In genomic region chrX:139200793-139201192, GRCh38 we compare ENCODE assay signal across 25 cellular contexts.
DNase-seq lines count a peak whose midpoint lies in the region; TF ChIP-seq lines count a peak whose summit lies in the region.
"Had no signal": no experiment of that assay in that cellular context is flagged by ENCODE, and none has a peak within 500 bp of the region (broad histone marks: within the 10 kb centered on the region; RNA-seq: fewer than 3 reads in every experiment).

No MANE protein-coding gene starts in this region.

- no peak overlapping the region for H3K4ac ChIP-seq in mesenchymal stem cell (ENCODE audit: low read depth in 1 of 2, low read length in 2 of 2)

- DNase-seq in GF-D8 (lab: John Stamatoyannopoulos, UW) (peak; percentile 38), NCI-H748 (lab: John Stamatoyannopoulos, UW; ENCODE audit: unreplicated experiment) (peak; percentile 59), epithelial cell of esophagus (ENCODE audit: low read depth) (peak; percentile 28), neural progenitor cell (ENCODE audit: low spot score) (no peak), mesenchymal stem cell (no peak)
- DNase-seq in activated T-cell treated with anti-CD3 and anti-CD28 coated beads, Interleukin-2, amount 50 U/mL, for 48 hours, result no peak
- DNase-seq in effector CD4-positive, alpha-beta T cell, result no peak
- no peak for DNase-seq in activated CD8-positive, alpha-beta memory T cell treated with anti-CD3 and anti-CD28 coated beads, Interleukin-2, amount 50 U/mL, for 48 hours
- DNase-seq: activated CD4-positive, CD25-positive, alpha-beta regulatory T cell treated with anti-CD3 and anti-CD28 coated beads, Interleukin-2, amount 50 U/mL, for 72 hours; activated CD8-positive, alpha-beta memory T cell treated with anti-CD3 and anti-CD28 coated beads for 24 hours; activated naive CD8-positive, alpha-beta T cell treated with anti-CD3 and anti-CD28 coated beads, Interleukin-2, amount 10 ng/mL, durations not matched to agents 7 days and 5 days; Calu3; dermis blood vessel endothelial cell; erythroblast; GDM1; heart left ventricle; lower lobe of right lung; naive B cell; NCI-H2029; NCI-H510A; stimulated activated CD8-positive, alpha-beta memory T cell treated with anti-CD3 and anti-CD28 coated beads, Interleukin-4, amount 100 ng/mL, for 48 hours; substantia nigra; T1000 had no signal

- no peak overlapping the region for H2BK15ac ChIP-seq in mesenchymal stem cell (ENCODE audit: low read depth, poor library complexity, severe bottlenecking)

- H3K9me3 Mint-ChIP-seq in neural progenitor cell, result no peaks in the 10 kb centered on the region
- H3K9me3 Mint-ChIP-seq: activated naive CD8-positive, alpha-beta T cell treated with anti-CD3 and anti-CD28 coated beads, Interleukin-2, amount 10 ng/mL, durations not matched to agents 7 days and 5 days had no signal

- H3K36me3 ChIP-seq in neural progenitor cell (no peaks in the 10 kb centered on the region), mesenchymal stem cell (ENCODE audit: control insufficient read depth in 1 of 2, insufficient read depth in 2 of 2, low read depth in 1 of 2, low read length in 2 of 2) (no peaks in the 10 kb centered on the region)
- H3K36me3 ChIP-seq: cardiac muscle cell, heart left ventricle, lower lobe of right lung had no signal

- TF ChIP-seq CTCF in epithelial cell of esophagus (IDR thresholded peaks at IDR 0.05; ENCODE audit: insufficient read depth, low read depth, low read length, missing control alignments), result no peak
- no peak for TF ChIP-seq CTCF in neural progenitor cell (IDR thresholded peaks at IDR 0.05)

- H2AK5ac ChIP-seq in mesenchymal stem cell (ENCODE audit: low read length, severe bottlenecking), result no peak overlapping the region

- H3K4me3 ChIP-seq in epithelial cell of esophagus (ENCODE audit: low read length), result no peak overlapping the region
- no peak overlapping the region for H3K4me3 ChIP-seq in neural progenitor cell
- no peak overlapping the region for H3K4me3 ChIP-seq in mesenchymal stem cell (ENCODE audit: insufficient read depth in 1 of 2, low read depth in 1 of 2, low read length in 2 of 2)
- H3K4me3 ChIP-seq: cardiac muscle cell, heart left ventricle, lower lobe of right lung, SK-N-MC had no signal

- no peak overlapping the region for H2BK12ac ChIP-seq in mesenchymal stem cell (ENCODE audit: low read length in 2 of 2)

- H2BK5ac ChIP-seq in mesenchymal stem cell (ENCODE audit: low read depth, low read length, poor library complexity, severe bottlenecking), result no peak overlapping the region

- H3K36me3 Mint-ChIP-seq in neural progenitor cell, result peaks cover 15% of the 10 kb centered on the region
- H3K36me3 Mint-ChIP-seq: activated naive CD8-positive, alpha-beta T cell treated with anti-CD3 and anti-CD28 coated beads, Interleukin-2, amount 10 ng/mL, durations not matched to agents 7 days and 5 days had no signal

- H3K27me3 ChIP-seq in neural progenitor cell (peaks cover 83% of the 10 kb centered on the region), mesenchymal stem cell (ENCODE audit: control insufficient read depth in 1 of 2, insufficient read depth in 1 of 2, low read length in 2 of 2) (peaks cover 0 to 20% of the 10 kb centered on the region in 2 experiments)

- no peak overlapping the region for H3K14ac ChIP-seq in mesenchymal stem cell (ENCODE audit: low read length in 2 of 2)

- H2BK120ac ChIP-seq in mesenchymal stem cell (ENCODE audit: low read depth, low read length), result no peak overlapping the region

- H3K23ac ChIP-seq in mesenchymal stem cell (ENCODE audit: low read length in 2 of 2), result no peak overlapping the region

- H3K4me1 Mint-ChIP-seq in neural progenitor cell, result peaks cover 30% of the 10 kb centered on the region
- H3K4me1 Mint-ChIP-seq: activated naive CD8-positive, alpha-beta T cell treated with anti-CD3 and anti-CD28 coated beads, Interleukin-2, amount 10 ng/mL, durations not matched to agents 7 days and 5 days had no signal

- H3K4me3 Mint-ChIP-seq in neural progenitor cell, result peak overlapping the region; percentile 4
- H3K4me3 Mint-ChIP-seq: activated naive CD8-positive, alpha-beta T cell treated with anti-CD3 and anti-CD28 coated beads, Interleukin-2, amount 10 ng/mL, durations not matched to agents 7 days and 5 days; naive B cell had no signal

- H3K9ac ChIP-seq in neural progenitor cell (no peak overlapping the region), mesenchymal stem cell (ENCODE audit: low read length) (no peak overlapping the region)

- WGBS in mesenchymal stem cell, result 78% methylated on average over 4 of the region's 6 CpGs

- no peak overlapping the region for H4K91ac ChIP-seq in mesenchymal stem cell (ENCODE audit: low read length)

- no peak overlapping the region for H3K18ac ChIP-seq in mesenchymal stem cell (ENCODE audit: low read depth in 1 of 2, low read length in 2 of 2)

- no peaks in the 10 kb centered on the region for H4K20me1 ChIP-seq in neural progenitor cell (ENCODE audit: low read depth)

- no peaks in the 10 kb centered on the region for H3K79me2 ChIP-seq in neural progenitor cell (ENCODE audit: low read depth)

- no peak overlapping the region for H3K27ac ChIP-seq in neural progenitor cell
- H3K27ac ChIP-seq in mesenchymal stem cell (ENCODE audit: low read length, poor library complexity, severe bottlenecking), result no peak overlapping the region
- H3K27ac ChIP-seq: cardiac muscle cell, heart left ventricle, lower lobe of right lung, SK-N-MC had no signal

- H3K9me3 ChIP-seq in neural progenitor cell (ENCODE audit: low read depth) (no peaks in the 10 kb centered on the region), mesenchymal stem cell (ENCODE audit: control insufficient read depth, low read length) (no peaks in the 10 kb centered on the region)
- H3K9me3 ChIP-seq: lower lobe of right lung had no signal

- H4K8ac ChIP-seq in mesenchymal stem cell (ENCODE audit: low read length), result no peak overlapping the region

- peaks cover 12% of the 10 kb centered on the region for H3F3A ChIP-seq in neural progenitor cell (ENCODE audit: low read depth)

- peaks cover 12% of the 10 kb centered on the region for H3K27me3 Mint-ChIP-seq in neural progenitor cell (ENCODE audit: insufficient read depth, low read depth)

- H3K79me1 ChIP-seq in mesenchymal stem cell (replicated peaks; ENCODE audit: low read length, poor library complexity, severe bottlenecking), result no peaks in the 10 kb centered on the region

- H3K4me1 ChIP-seq in neural progenitor cell, result peaks cover 2% of the 10 kb centered on the region
- peaks cover 9% of the 10 kb centered on the region for H3K4me1 ChIP-seq in mesenchymal stem cell (ENCODE audit: control insufficient read depth, insufficient read depth, low read depth, low read length)
- H3K4me1 ChIP-seq: lower lobe of right lung had no signal

- H3K27ac Mint-ChIP-seq in neural progenitor cell, result no peak overlapping the region
- H3K27ac Mint-ChIP-seq: activated naive CD8-positive, alpha-beta T cell treated with anti-CD3 and anti-CD28 coated beads, Interleukin-2, amount 10 ng/mL, durations not matched to agents 7 days and 5 days; naive B cell had no signal

- H3K4me2 ChIP-seq in neural progenitor cell (peak overlapping the region; percentile 12), mesenchymal stem cell (ENCODE audit: low read length, poor library complexity, severe bottlenecking) (no peak overlapping the region)

- no peak overlapping the region for H2AFZ ChIP-seq in neural progenitor cell (replicated peaks)
- H2AFZ ChIP-seq in mesenchymal stem cell (ENCODE audit: low read depth, low read length), result no peak overlapping the region

Comparison
In these comparisons a context has a peak if more than half of its experiments do, and no peak if none do; other contexts are left out.
1. DNase-seq: peak in GF-D8 (single experiment), NCI-H748 (single experiment) and epithelial cell of esophagus (single experiment); none in neural progenitor cell (single experiment), mesenchymal stem cell (single experiment), activated T-cell treated with anti-CD3 and anti-CD28 coated beads, Interleukin-2, amount 50 U/mL, for 48 hours (0 of 2), effector CD4-positive, alpha-beta T cell (single experiment) and activated CD8-positive, alpha-beta memory T cell treated with anti-CD3 and anti-CD28 coated beads, Interleukin-2, amount 50 U/mL, for 48 hours (single experiment).